Comparison of ENCODE assay signal across 8 cellular contexts in the genomic region with DNA sequence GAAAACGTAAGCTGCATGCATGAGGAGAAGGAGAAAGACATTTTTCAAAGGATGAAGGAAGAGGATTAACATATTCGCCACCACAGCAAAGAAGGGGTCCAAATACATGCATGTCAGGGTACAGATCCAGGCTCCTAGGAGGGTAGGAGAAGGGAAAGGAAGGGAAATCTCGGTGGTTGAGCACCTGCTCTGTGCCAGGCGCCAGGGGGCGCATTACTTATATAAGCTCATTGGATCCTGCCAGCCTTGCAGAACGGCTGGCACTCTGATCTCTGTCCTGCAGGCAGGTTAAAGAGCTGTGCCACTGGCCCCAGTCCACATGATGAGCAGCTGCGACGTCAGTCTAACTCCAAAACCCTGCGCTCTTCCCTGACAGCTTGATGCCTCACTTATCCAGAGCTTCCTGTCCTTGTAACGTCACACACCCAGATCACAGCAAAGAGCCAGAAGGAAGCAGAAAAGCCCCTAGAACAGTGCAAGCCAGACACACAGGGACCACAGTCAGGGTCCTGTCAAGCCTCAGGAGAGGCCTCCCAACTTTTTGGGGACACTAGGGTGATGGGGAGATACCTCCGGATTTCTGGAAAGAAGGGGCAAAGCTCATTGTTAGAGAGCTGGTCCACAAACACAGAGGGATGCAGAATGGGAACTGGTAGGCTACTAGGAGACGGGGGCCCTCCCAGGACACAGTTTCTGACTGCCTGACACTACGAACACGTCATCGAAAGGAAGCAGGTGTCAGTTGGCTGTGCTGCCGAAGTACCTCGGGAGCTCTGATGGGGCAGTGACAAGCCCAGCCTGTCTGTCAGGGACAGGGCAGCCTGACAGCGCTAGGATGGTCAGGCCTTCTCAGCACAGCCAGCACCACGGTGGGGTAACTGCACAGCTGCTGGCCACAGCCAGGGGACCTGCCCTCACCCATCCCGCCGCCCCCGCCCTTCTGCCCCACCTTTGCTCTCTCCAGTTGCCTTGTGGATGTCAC.
A peak's percentile ranks its signal among the peaks of the same experiment; 100 is the strongest.
DNase-seq lines count a peak whose midpoint lies in the region; ATAC-seq and TF ChIP-seq lines count a peak whose summit lies in the region.

No MANE protein-coding gene starts in this region.

- H3K4me3 ChIP-seq in AG09309 (ENCODE audit: control insufficient read depth, low read depth, low read length) (no peak overlapping the region), fibroblast of the aortic adventitia (ENCODE audit: low read depth, low read length) (no peak overlapping the region)

- H3K4me1 Mint-ChIP-seq in activated CD8-positive, alpha-beta T cell treated with anti-CD3 and anti-CD28 coated beads, Interleukin-2, amount 10 ng/mL, durations not matched to agents 7 days and 5 days (ENCODE audit: low read depth) = no peaks in the 10 kb centered on the region

- POLR2A ChIA-PET in activated CD8-positive, alpha-beta T cell treated with anti-CD3 and anti-CD28 coated beads, Interleukin-2, amount 10 ng/mL, durations not matched to agents 7 days and 5 days (lab: Charles Lee) = no interaction called here

- CTCF ChIA-PET in activated CD8-positive, alpha-beta T cell treated with anti-CD3 and anti-CD28 coated beads, Interleukin-2, amount 10 ng/mL, durations not matched to agents 7 days and 5 days (lab: Charles Lee) = interaction anchor here (0.6 to 3.4 kb wide), 28 partner anchors 8 to 1656 kb away, joined by 3 to 53 read pairs (median 4); no protein-coding TSS in a partner anchor

- H3K27ac Mint-ChIP-seq in activated CD8-positive, alpha-beta T cell treated with anti-CD3 and anti-CD28 coated beads, Interleukin-2, amount 10 ng/mL, durations not matched to agents 7 days and 5 days = no peak overlapping the region

- peaks cover 6% of the 10 kb centered on the region for H3K27me3 Mint-ChIP-seq in activated CD8-positive, alpha-beta T cell treated with anti-CD3 and anti-CD28 coated beads, Interleukin-2, amount 10 ng/mL, durations not matched to agents 7 days and 5 days (ENCODE audit: low read depth)

- no peaks in the 10 kb centered on the region for H3K36me3 Mint-ChIP-seq in activated CD8-positive, alpha-beta T cell treated with anti-CD3 and anti-CD28 coated beads, Interleukin-2, amount 10 ng/mL, durations not matched to agents 7 days and 5 days (ENCODE audit: low read depth)

- ATAC-seq in GM18498 (IDR thresholded peaks at IDR 0.05; ENCODE audit: unreplicated experiment) = peak; percentile 63
- peak; percentile 46 for ATAC-seq in HG03095 (IDR thresholded peaks at IDR 0.05; ENCODE audit: unreplicated experiment)
- peak; percentile 57 for ATAC-seq in activated CD8-positive, alpha-beta T cell treated with anti-CD3 and anti-CD28 coated beads, Interleukin-2, amount 10 ng/mL, durations not matched to agents 7 days and 5 days
- ATAC-seq in HG03354 (IDR thresholded peaks at IDR 0.05; ENCODE audit: poor library complexity, severe bottlenecking, unreplicated experiment) = no peak

- no peaks in the 10 kb centered on the region for H3K9me3 Mint-ChIP-seq in activated CD8-positive, alpha-beta T cell treated with anti-CD3 and anti-CD28 coated beads, Interleukin-2, amount 10 ng/mL, durations not matched to agents 7 days and 5 days (ENCODE audit: insufficient read depth)

- TF ChIP-seq CTCF in AG09309 (IDR thresholded peaks at IDR 0.05; ENCODE audit: control insufficient read depth, insufficient read depth, low read depth, low read length, missing control alignments) = peak; percentile 71
- TF ChIP-seq CTCF in fibroblast of the aortic adventitia (IDR thresholded peaks at IDR 0.05; ENCODE audit: insufficient read depth, low read length) = peak; percentile 58

- no peak overlapping the region for H3K4me3 Mint-ChIP-seq in activated CD8-positive, alpha-beta T cell treated with anti-CD3 and anti-CD28 coated beads, Interleukin-2, amount 10 ng/mL, durations not matched to agents 7 days and 5 days

- DNase-seq in AG09309 (ENCODE audit: low read depth) (peak; percentile 14), NCI-H2227 treated with DMSO at 0.1 percent for 48 hours (lab: John Stamatoyannopoulos, UW) (peak; percentile 61), fibroblast of the aortic adventitia (ENCODE audit: low read depth) (peak; percentile 45), nucleus accumbens (lab: John Stamatoyannopoulos, UW) (peak in 48 of 56 donors; percentile 3 to 78 (median 32))
- DNase-seq in activated CD8-positive, alpha-beta T cell treated with anti-CD3 and anti-CD28 coated beads, Interleukin-2, amount 10 ng/mL, durations not matched to agents 7 days and 5 days = peak; percentile 32
